9 cellular contexts compared by ENCODE assay signal in the genomic region with DNA sequence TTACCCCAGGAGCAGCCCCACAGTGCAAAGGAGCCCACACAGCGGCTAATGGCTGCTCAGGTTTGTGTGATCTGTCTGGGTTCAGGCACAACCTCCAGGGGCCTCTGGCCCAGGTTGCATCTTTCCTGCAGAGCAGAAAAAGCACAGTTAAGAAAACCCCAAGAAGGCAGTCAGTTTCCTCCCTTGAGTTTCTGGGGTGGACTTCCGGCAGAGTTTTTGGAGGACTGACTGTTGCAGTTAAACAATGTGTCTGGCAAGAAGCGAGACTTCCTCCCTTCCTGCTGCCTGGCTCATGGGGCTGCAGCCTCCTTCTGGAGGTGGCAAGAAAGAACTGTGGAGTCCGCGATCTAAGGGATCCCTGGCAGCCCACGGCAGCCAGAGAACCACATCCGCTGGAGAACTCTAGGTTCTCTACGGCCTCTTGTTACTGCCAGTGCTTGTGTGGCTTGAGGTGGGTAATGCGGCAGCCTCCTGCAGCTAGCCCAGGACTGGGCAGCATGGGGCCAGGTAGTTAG.
A peak's percentile ranks its signal among the peaks of the same experiment; 100 is the strongest.
DNase-seq lines count a peak whose midpoint lies in the region; TF ChIP-seq lines count a peak whose summit lies in the region.
"Had no signal": no experiment of that assay in that cellular context is flagged by ENCODE, and none has a peak within 500 bp of the region (broad histone marks: within the 10 kb centered on the region; RNA-seq: fewer than 3 reads in every experiment).

No MANE protein-coding gene starts in this region.

- peak overlapping the region in 3 of 4 donors; percentile 45 to 90 (median 52) for H3K4me3 Mint-ChIP-seq in IgD-negative memory B cell
- peak overlapping the region; percentile 36 for H3K4me3 Mint-ChIP-seq in activated naive CD4-positive, alpha-beta T cell treated with anti-CD3 and anti-CD28 coated beads for 36 hours

- no CpG with 5 or more reads among the region's 9 CpGs for WGBS in trophoblast cell (ENCODE audit: extremely low coverage, insufficient coverage, insufficient read length)

- H3K27ac Mint-ChIP-seq in IgD-negative memory B cell, result peak overlapping the region; percentile 39 to 80 (median 59)
- peak overlapping the region; percentile 78 for H3K27ac Mint-ChIP-seq in activated naive CD4-positive, alpha-beta T cell treated with anti-CD3 and anti-CD28 coated beads for 36 hours

- H2AFZ ChIP-seq in trophoblast cell (ENCODE audit: insufficient read depth, low read length, poor library complexity), result no peak overlapping the region

- no peak overlapping the region for H2AK5ac ChIP-seq in trophoblast cell (ENCODE audit: low read length)

- no peak overlapping the region for H3K23ac ChIP-seq in trophoblast cell (ENCODE audit: low read length)

- no peaks in the 10 kb centered on the region for H3K79me1 ChIP-seq in trophoblast cell (ENCODE audit: low read length)

- no peaks in the 10 kb centered on the region for H3K79me2 ChIP-seq in trophoblast cell (ENCODE audit: control insufficient read depth, insufficient read depth, low read length, poor library complexity)

- no peak overlapping the region for H2BK12ac ChIP-seq in trophoblast cell (ENCODE audit: low read length)

- H3K9me3 ChIP-seq in WERI-Rb-1 (ENCODE audit: severe bottlenecking) (no peaks in the 10 kb centered on the region), trophoblast cell (ENCODE audit: insufficient read depth, low read depth, low read length) (peaks cover 2% of the 10 kb centered on the region)
- H3K9me3 ChIP-seq: thoracic aorta had no signal

- H3K4me1 ChIP-seq in trophoblast cell (ENCODE audit: control insufficient read depth in 1 of 2, insufficient read depth in 2 of 2, low read length in 2 of 2), result no peaks in the 10 kb centered on the region

- H2BK5ac ChIP-seq in trophoblast cell (ENCODE audit: low read depth, low read length, poor library complexity), result no peak overlapping the region

- H3K4me3 ChIP-seq in WERI-Rb-1 (ENCODE audit: low read depth, low read length) (no peak overlapping the region), trophoblast cell (ENCODE audit: low read depth, low read length) (no peak overlapping the region)
- H3K4me3 ChIP-seq: thoracic aorta had no signal

- H3K27me3 Mint-ChIP-seq in IgD-negative memory B cell, result no peaks in the 10 kb centered on the region
- H3K27me3 Mint-ChIP-seq in activated naive CD4-positive, alpha-beta T cell treated with anti-CD3 and anti-CD28 coated beads for 36 hours (ENCODE audit: low read depth), result no peaks in the 10 kb centered on the region

- TF ChIP-seq CTCF in WERI-Rb-1 (IDR thresholded peaks at IDR 0.05; ENCODE audit: low read depth, low read length), result no peak

- peaks cover 7 to 9% (median 7%) of the 10 kb centered on the region in 3 donors for H3K4me1 Mint-ChIP-seq in IgD-negative memory B cell
- H3K4me1 Mint-ChIP-seq in activated naive CD4-positive, alpha-beta T cell treated with anti-CD3 and anti-CD28 coated beads for 36 hours (ENCODE audit: low read depth), result peaks cover 25% of the 10 kb centered on the region

- peak; percentile 23 for TF ChIP-seq POLR2A in GM18951 (IDR thresholded peaks at IDR 0.05; ENCODE audit: extremely low read depth, insufficient read depth, insufficient read length)

- no peak overlapping the region for H4K8ac ChIP-seq in trophoblast cell (ENCODE audit: low read depth, low read length)

- H3K18ac ChIP-seq in trophoblast cell (ENCODE audit: low read length), result no peak overlapping the region

- in situ Hi-C loops in GM18951 (cut with MboI; ENCODE audit: low sequenced_read_pairs, unreplicated experiment), result no loop called here

- H3K4me2 ChIP-seq in trophoblast cell (ENCODE audit: low read length), result no peak overlapping the region

- H3K14ac ChIP-seq in trophoblast cell (ENCODE audit: low read length), result no peak overlapping the region

- H3K36me3 Mint-ChIP-seq in IgD-negative memory B cell, result peaks cover 2% of the 10 kb centered on the region
- no peaks in the 10 kb centered on the region for H3K36me3 Mint-ChIP-seq in activated naive CD4-positive, alpha-beta T cell treated with anti-CD3 and anti-CD28 coated beads for 36 hours (ENCODE audit: low read depth)

- intact Hi-C loops in activated naive CD4-positive, alpha-beta T cell treated with anti-CD3 and anti-CD28 coated beads for 36 hours (cut with micrococcal nuclease), result loop anchor here (2.0 kb wide), 2 partner anchors 20 to 48 kb away; no protein-coding TSS in a partner anchor

- DNase-seq in AML-193 (lab: John Stamatoyannopoulos, UW) (peak; percentile 43 to 66), WERI-Rb-1 (no peak), SW480 (ENCODE audit: low spot score) (no peak), SKM-1 treated with dmso at 0.1 percent for 144 hours (lab: John Stamatoyannopoulos, UW; ENCODE audit: unreplicated experiment) (no peak), trophoblast cell (no peak)
- DNase-seq in activated naive CD4-positive, alpha-beta T cell treated with anti-CD3 and anti-CD28 coated beads for 36 hours, result peak; percentile 48

- H3K27me3 ChIP-seq in WERI-Rb-1 (ENCODE audit: insufficient read depth, low read depth, severe bottlenecking), result no peaks in the 10 kb centered on the region
- no peaks in the 10 kb centered on the region for H3K27me3 ChIP-seq in trophoblast cell (ENCODE audit: insufficient read depth, low read length)

- H3K9me3 Mint-ChIP-seq in IgD-negative memory B cell, result no peaks in the 10 kb centered on the region
- H3K9me3 Mint-ChIP-seq in activated naive CD4-positive, alpha-beta T cell treated with anti-CD3 and anti-CD28 coated beads for 36 hours, result no peaks in the 10 kb centered on the region

- no peak overlapping the region for H3K27ac ChIP-seq in WERI-Rb-1
- no peak overlapping the region for H3K27ac ChIP-seq in trophoblast cell (ENCODE audit: low read depth, low read length)
- H3K27ac ChIP-seq: thoracic aorta had no signal

- H3K36me3 ChIP-seq in WERI-Rb-1 (no peaks in the 10 kb centered on the region), trophoblast cell (ENCODE audit: control insufficient read depth in 1 of 2, insufficient read depth in 2 of 2, low read length in 2 of 2) (no peaks in the 10 kb centered on the region)
- H3K36me3 ChIP-seq: thoracic aorta had no signal

- H4K91ac ChIP-seq in trophoblast cell (ENCODE audit: low read depth, low read length), result no peak overlapping the region

- CTCF ChIA-PET in activated naive CD4-positive, alpha-beta T cell treated with anti-CD3 and anti-CD28 coated beads for 36 hours (lab: Charles Lee), result interaction anchor here (0.6 to 1.4 kb wide), 3 partner anchors 12 to 132 kb away, joined by 3 to 5 read pairs (median 3); no protein-coding TSS in a partner anchor

- no peak overlapping the region for H3K9ac ChIP-seq in trophoblast cell (ENCODE audit: low read length)

- no peak overlapping the region for H3K4ac ChIP-seq in trophoblast cell (ENCODE audit: low read depth, low read length)

- H4K12ac ChIP-seq in trophoblast cell (ENCODE audit: low read depth, low read length), result no peak overlapping the region

- H2BK120ac ChIP-seq in trophoblast cell (ENCODE audit: insufficient read depth, low read length, poor library complexity), result no peak overlapping the region

Comparison
In these comparisons a context has a peak if more than half of its experiments do, and no peak if none do; other contexts are left out.
1. DNase-seq: peak in AML-193 (2 of 2) and activated naive CD4-positive, alpha-beta T cell treated with anti-CD3 and anti-CD28 coated beads for 36 hours (single experiment); none in WERI-Rb-1 (single experiment), SW480 (single experiment), SKM-1 treated with dmso at 0.1 percent for 144 hours (single experiment) and trophoblast cell (0 of 2).